In genomic region chr12:7116196-7116595, GRCh38 we compare ENCODE assay signal across 34 cellular contexts. TPM values are rescaled to one million over a fixed set of nuclear protein-coding genes. Genes with fewer than 3 reads are reported as not detected.
"Had no signal": no experiment of that assay in that cellular context is flagged by ENCODE, and none has a peak within 500 bp of the region (broad histone marks: within the 10 kb centered on the region; RNA-seq: fewer than 3 reads in every experiment).

No MANE protein-coding gene starts in this region.

- H3K4me2 ChIP-seq: SK-N-SH had no signal

- H3K27ac ChIP-seq: adrenal gland, Peyer's patch, SJSA1 had no signal

- FAIRE-seq: astrocyte had no signal

- H3K27me3 ChIP-seq: adrenal gland, Peyer's patch, SJSA1 had no signal

- H3K9ac ChIP-seq: SK-N-SH had no signal

- H3K4me3 ChIP-seq: adrenal gland, Peyer's patch, SJSA1 had no signal

- ATAC-seq: activated CD8-positive, alpha-beta T cell treated with anti-CD3 and anti-CD28 coated beads for 36 hours; activated T-cell treated with anti-CD3 and anti-CD28 coated beads, Interleukin-2, amount 50 U/mL, for 72 hours; activated T-helper 17 cell treated with anti-CD3 and anti-CD28 coated beads, Interleukin-2, amount 50 U/mL, for 72 hours; PC-3; T-cell; T-helper 17 cell had no signal

- H3K4me1 ChIP-seq: SJSA1 had no signal

- H3K36me3 ChIP-seq: SJSA1 had no signal

- H3K9me3 ChIP-seq: adrenal gland, Peyer's patch, SJSA1, SK-N-SH had no signal

- DNase-seq: activated CD4-positive, alpha-beta T cell treated with anti-CD3 and anti-CD28 coated beads, Interleukin-2, amount 10 ng/mL, durations not matched to agents 24 days and 14 days; activated CD4-positive, alpha-beta T cell treated with anti-CD3 and anti-CD28 coated beads, Interleukin-2, amount 50 U/mL, for 4 hours; activated CD8-positive, alpha-beta T cell treated with anti-CD3 and anti-CD28 coated beads for 36 hours; activated gamma-delta T cell treated with Interleukin-2 at 50 U/mL for 16 hours; activated naive CD4-positive, alpha-beta T cell treated with anti-CD3 and anti-CD28 coated beads for 36 hours; activated T-cell treated with anti-CD3 and anti-CD28 coated beads, Interleukin-2, amount 50 U/mL, for 1 hour; activated T-cell treated with anti-CD3 and anti-CD28 coated beads, Interleukin-2, amount 50 U/mL, for 72 hours; adrenal gland; central memory CD4-positive, alpha-beta T cell; Kasumi-1; KG1; MM.1S; MV-4-11; NCI-H1092; NCI-H1436 treated with DMSO at 0.1 percent for 48 hours; NCI-H1694 treated with DMSO at 0.1 percent for 48 hours; NCI-H2029 treated with DMSO at 0.1 percent for 48 hours; NCI-H2107; NCI-H2171; NCI-H510A; NCI-H526; NCI-H748 treated with DMSO at 0.1 percent for 48 hours; NK-92 treated with Interleukin-12 subunit alpha and Interleukin-12 subunit beta, amount 100 ng/mL, for 24 hours; PC-3; RPMI8226; SHP77 treated with DMSO at 0.1 percent for 48 hours; SK-N-SH; T-cell; T-helper 17 cell had no signal

RNA-seq across cellular contexts. Expression of gene RBP5, which starts 12.5 kb away (rescaled TPM):
- total RNA-seq: activated CD4-positive, alpha-beta T cell treated with anti-CD3 and anti-CD28 coated beads, Interleukin-2, amount 10 ng/mL, durations not matched to agents 24 days and 14 days; activated CD8-positive, alpha-beta T cell treated with anti-CD3 and anti-CD28 coated beads for 36 hours; activated naive CD4-positive, alpha-beta T cell treated with anti-CD3 and anti-CD28 coated beads, Interleukin-2, amount 50 U/mL, for 72 hours; activated T-helper 17 cell treated with anti-CD3 and anti-CD28 coated beads, Interleukin-2, amount 50 U/mL, for 72 hours; astrocyte; PC-3; SJSA1; T-helper 17 cell had no signal
